Comparison of ENCODE assay signal across 15 cellular contexts in the genomic region with DNA sequence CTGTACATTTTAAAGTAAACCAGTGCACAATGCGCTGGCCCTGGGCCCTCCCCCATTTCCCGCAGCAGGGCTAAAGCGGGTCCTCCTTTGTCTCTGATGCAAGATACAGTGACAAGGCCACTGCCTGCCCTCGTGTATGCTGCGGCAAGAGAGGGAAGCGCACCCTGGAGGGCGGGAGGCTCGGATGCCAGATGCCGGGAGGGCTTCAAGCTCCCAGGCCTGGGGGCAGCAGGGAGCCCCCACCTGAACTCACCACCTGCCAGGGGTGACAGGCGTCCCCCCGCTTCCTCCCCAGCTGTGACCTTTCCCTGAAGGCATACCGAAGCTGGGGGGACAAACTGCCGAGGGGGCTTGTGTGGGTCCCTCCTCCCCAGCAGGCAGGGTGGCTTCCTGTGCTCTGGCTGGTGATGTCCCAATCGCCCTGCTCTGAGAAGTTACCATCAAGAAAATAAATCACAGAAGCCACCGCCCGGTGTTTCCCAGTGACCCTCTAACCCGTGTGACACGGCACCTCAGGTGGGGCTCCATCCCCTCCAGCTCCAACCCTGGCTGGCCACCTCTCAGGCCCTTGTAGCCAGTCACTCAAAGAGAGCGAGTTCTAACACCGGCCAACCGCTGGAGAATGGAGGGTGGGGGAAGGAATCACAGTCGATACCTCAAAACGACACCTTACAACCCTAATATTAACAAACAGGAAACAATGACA.
"Had no signal": no experiment of that assay in that cellular context is flagged by ENCODE, and none has a peak within 500 bp of the region (broad histone marks: within the 10 kb centered on the region; RNA-seq: fewer than 3 reads in every experiment).

No MANE protein-coding gene starts in this region.

- H3K9me3 ChIP-seq: body of pancreas, thoracic aorta had no signal

- H3K27me3 Mint-ChIP-seq: activated CD4-positive, alpha-beta T cell treated with anti-CD3 and anti-CD28 coated beads, Interleukin-2, amount 10 ng/mL, durations not matched to agents 24 days and 14 days; activated T-helper 17 cell treated with anti-CD3 and anti-CD28 coated beads, Interleukin-2, amount 50 U/mL, for 72 hours; naive thymus-derived CD8-positive, alpha-beta T cell; stimulated activated naive CD8-positive, alpha-beta T cell treated with anti-CD3 and anti-CD28 coated beads, Interleukin-15, amount 100 ng/mL, for 72 hours had no signal

- H3K27ac Mint-ChIP-seq: activated CD4-positive, alpha-beta T cell treated with anti-CD3 and anti-CD28 coated beads, Interleukin-2, amount 10 ng/mL, durations not matched to agents 24 days and 14 days; activated T-helper 17 cell treated with anti-CD3 and anti-CD28 coated beads, Interleukin-2, amount 50 U/mL, for 72 hours; dendritic cell treated with granulocyte-macrophage colony-stimulating factor and Interleukin-4, amounts not matched to agents 40 ng/mL and 50 ng/mL, for 4 days had no signal

- H3K27ac ChIP-seq: body of pancreas, thoracic aorta had no signal

- ATAC-seq: activated T-helper 17 cell treated with anti-CD3 and anti-CD28 coated beads, Interleukin-2, amount 50 U/mL, for 72 hours; body of pancreas; left cardiac atrium; naive thymus-derived CD8-positive, alpha-beta T cell; stimulated activated naive CD8-positive, alpha-beta T cell treated with anti-CD3 and anti-CD28 coated beads, Interleukin-15, amount 100 ng/mL, for 72 hours had no signal

- H3K27me3 ChIP-seq: body of pancreas had no signal

- H3K4me3 ChIP-seq: body of pancreas, thoracic aorta had no signal

- DNase-seq: activated CD4-positive, alpha-beta T cell treated with anti-CD3 and anti-CD28 coated beads, Interleukin-2, amount 10 ng/mL, durations not matched to agents 24 days and 14 days; activated CD8-positive, alpha-beta memory T cell treated with anti-CD3 and anti-CD28 coated beads for 24 hours; activated naive CD4-positive, alpha-beta T cell treated with anti-CD3 and anti-CD28 coated beads, Interleukin-2, amount 10 ng/mL, durations not matched to agents 7 days and 5 days; body of pancreas; erythroblast; hypothalamus; left cardiac atrium; mammary epithelial cell; naive thymus-derived CD8-positive, alpha-beta T cell; stimulated activated CD4-positive, alpha-beta T cell treated with anti-CD3 and anti-CD28 coated beads, Interleukin-4, amount 100 ng/mL, for 1 hour; stimulated activated CD8-positive, alpha-beta memory T cell treated with anti-CD3 and anti-CD28 coated beads, Interleukin-4, amount 100 ng/mL, for 48 hours; stimulated activated naive CD8-positive, alpha-beta T cell treated with anti-CD3 and anti-CD28 coated beads, Interleukin-15, amount 100 ng/mL, for 72 hours had no signal

- H3K4me3 Mint-ChIP-seq: activated CD4-positive, alpha-beta T cell treated with anti-CD3 and anti-CD28 coated beads, Interleukin-2, amount 10 ng/mL, durations not matched to agents 24 days and 14 days; activated naive CD4-positive, alpha-beta T cell treated with anti-CD3 and anti-CD28 coated beads, Interleukin-2, amount 10 ng/mL, durations not matched to agents 7 days and 5 days; activated T-helper 17 cell treated with anti-CD3 and anti-CD28 coated beads, Interleukin-2, amount 50 U/mL, for 72 hours; dendritic cell treated with granulocyte-macrophage colony-stimulating factor and Interleukin-4, amounts not matched to agents 40 ng/mL and 50 ng/mL, for 4 days; stimulated activated naive CD8-positive, alpha-beta T cell treated with anti-CD3 and anti-CD28 coated beads, Interleukin-15, amount 100 ng/mL, for 72 hours had no signal

- H3K9me3 Mint-ChIP-seq: activated CD4-positive, alpha-beta T cell treated with anti-CD3 and anti-CD28 coated beads, Interleukin-2, amount 10 ng/mL, durations not matched to agents 24 days and 14 days; activated naive CD4-positive, alpha-beta T cell treated with anti-CD3 and anti-CD28 coated beads, Interleukin-2, amount 10 ng/mL, durations not matched to agents 7 days and 5 days; activated T-helper 17 cell treated with anti-CD3 and anti-CD28 coated beads, Interleukin-2, amount 50 U/mL, for 72 hours; dendritic cell treated with granulocyte-macrophage colony-stimulating factor and Interleukin-4, amounts not matched to agents 40 ng/mL and 50 ng/mL, for 4 days; naive thymus-derived CD8-positive, alpha-beta T cell; stimulated activated naive CD8-positive, alpha-beta T cell treated with anti-CD3 and anti-CD28 coated beads, Interleukin-15, amount 100 ng/mL, for 72 hours had no signal
